In genomic region chr15:69712999-69713398, GRCh38 we compare ENCODE assay signal across 16 cellular contexts.
DNase-seq lines count a peak whose midpoint lies in the region; ATAC-seq and TF ChIP-seq lines count a peak whose summit lies in the region.
"Had no signal": no experiment of that assay in that cellular context is flagged by ENCODE, and none has a peak within 500 bp of the region (broad histone marks: within the 10 kb centered on the region; RNA-seq: fewer than 3 reads in every experiment).

No MANE protein-coding gene starts in this region.

- no peaks in the 10 kb centered on the region for H3K36me3 ChIP-seq in left lung
- H3K36me3 ChIP-seq: ascending aorta had no signal

- peak overlapping the region in 1 of 2 donors; percentile 57 for H3K27ac ChIP-seq in left lung
- H3K27ac ChIP-seq: ascending aorta, psoas muscle, RWPE1 had no signal

- BruUV-seq in Calu3 (replicated peaks; lab: Mats Ljungman, UMichigan): no TSS peak

- no peak overlapping the region for H3K27ac Mint-ChIP-seq in Calu3 (ENCODE audit: unreplicated experiment)

- ATAC-seq in left lung (peak; percentile 31), HG03159 (IDR thresholded peaks at IDR 0.05; ENCODE audit: unreplicated experiment) (no peak), HG02678 (IDR thresholded peaks at IDR 0.05; ENCODE audit: unreplicated experiment) (no peak)
- ATAC-seq: psoas muscle had no signal

- H3K27me3 Mint-ChIP-seq in Calu3 (ENCODE audit: unreplicated experiment): peaks cover 16% of the 10 kb centered on the region

- no peaks in the 10 kb centered on the region for H3K27me3 ChIP-seq in left lung
- H3K27me3 ChIP-seq: ascending aorta had no signal

- peaks cover 8% of the 10 kb centered on the region for H3K36me3 Mint-ChIP-seq in Calu3 (ENCODE audit: insufficient read depth, unreplicated experiment)

- no peak for TF ChIP-seq CTCF in Calu3 (IDR thresholded peaks at IDR 0.05; ENCODE audit: unreplicated experiment)
- TF ChIP-seq CTCF in left lung (IDR thresholded peaks at IDR 0.05): no peak

- H3K9me3 ChIP-seq in left lung: peaks cover 0 to 11% of the 10 kb centered on the region in 2 donors

- intact Hi-C loops in Calu3 (cut with micrococcal nuclease; ENCODE audit: unreplicated experiment) (no loop called here), left lung (cut with DNase I) (no loop called here)

- CTCF ChIA-PET in Calu3 (lab: Charles Lee): interaction anchor here (0.5 kb wide), 1 partner anchor 185 kb away, joined by 5 read pairs; no protein-coding TSS in a partner anchor

- peaks cover 26% of the 10 kb centered on the region for H3K4me1 Mint-ChIP-seq in Calu3 (ENCODE audit: low read depth, unreplicated experiment)

- no peak overlapping the region for H3K4me3 Mint-ChIP-seq in Calu3 (ENCODE audit: low read depth, unreplicated experiment)

- H3K9me3 Mint-ChIP-seq in Calu3 (ENCODE audit: low read depth, unreplicated experiment): peaks cover 12% of the 10 kb centered on the region

- no peak overlapping the region for H3K4me3 ChIP-seq in left lung
- H3K4me3 ChIP-seq: ascending aorta, psoas muscle had no signal

- DNase-seq in AML-193 (lab: John Stamatoyannopoulos, UW) (peak; percentile 28 to 31), Calu3 (peak; percentile 19), RPMI8226 (peak; percentile 46), left lung (no peak), NCI-H1417 (lab: John Stamatoyannopoulos, UW) (no peak)
- DNase-seq: activated CD4-positive, alpha-beta T cell treated with anti-CD3 and anti-CD28 coated beads for 1 hour; C1 segment of cervical spinal cord; GDM1; NCI-H1417 treated with DMSO at 0.1 percent for 48 hours; NCI-H526 treated with DMSO at 0.1 percent for 48 hours; psoas muscle; substantia nigra had no signal

- H3K4me1 ChIP-seq in left lung: peaks cover 0 to 29% of the 10 kb centered on the region in 2 donors
- H3K4me1 ChIP-seq: ascending aorta, psoas muscle had no signal

Comparison
In these comparisons a context has a peak if more than half of its experiments do, and no peak if none do; other contexts are left out.
1. DNase-seq: peak in AML-193 (2 of 2), Calu3 (single experiment) and RPMI8226 (single experiment); none in left lung (0 of 2) and NCI-H1417 (0 of 3).